Comparison of ENCODE assay signal across 6 cellular contexts in genomic region chr5:51072937-51073336, GRCh38.
"Had no signal": no experiment of that assay in that cellular context is flagged by ENCODE, and none has a peak within 500 bp of the region (broad histone marks: within the 10 kb centered on the region; RNA-seq: fewer than 3 reads in every experiment).

No MANE protein-coding gene starts in this region.

- H3K4me3 ChIP-seq: K562 had no signal

- ATAC-seq: HepG2, K562 had no signal

- DNase-seq: IMR-90, KBM-7, KG1 had no signal

- H3K27ac ChIP-seq: HL-60 had no signal
